In genomic region chr5:167939686-167940085, GRCh38 we compare ENCODE assay signal across 13 cellular contexts.
"Had no signal": no experiment of that assay in that cellular context is flagged by ENCODE, and none has a peak within 500 bp of the region (broad histone marks: within the 10 kb centered on the region; RNA-seq: fewer than 3 reads in every experiment).

No MANE protein-coding gene starts in this region.

- H3K36me3 Mint-ChIP-seq: activated naive CD8-positive, alpha-beta T cell treated with anti-CD3 and anti-CD28 coated beads for 36 hours had no signal

- H3K4me3 ChIP-seq: gastroesophageal sphincter, lung, skin epidermis, thyroid gland had no signal

- H3K36me3 ChIP-seq: gastroesophageal sphincter, thyroid gland had no signal

- H3K9me3 Mint-ChIP-seq: activated CD8-positive, alpha-beta T cell treated with anti-CD3 and anti-CD28 coated beads for 36 hours; activated naive CD8-positive, alpha-beta T cell treated with anti-CD3 and anti-CD28 coated beads for 36 hours; activated T-cell treated with anti-CD3 and anti-CD28 coated beads, Interleukin-2, amount 50 U/mL, for 72 hours had no signal

- ATAC-seq: activated CD4-positive, alpha-beta T cell treated with anti-CD3 and anti-CD28 coated beads for 36 hours; activated CD8-positive, alpha-beta T cell treated with anti-CD3 and anti-CD28 coated beads for 36 hours; activated T-cell treated with anti-CD3 and anti-CD28 coated beads, Interleukin-2, amount 50 U/mL, for 72 hours; gastroesophageal sphincter; left cardiac atrium had no signal

- DNase-seq: activated CD4-positive, alpha-beta T cell treated with anti-CD3 and anti-CD28 coated beads for 36 hours; activated CD8-positive, alpha-beta memory T cell treated with anti-CD3 and anti-CD28 coated beads, Interleukin-2, amount 50 U/mL, for 4 hours; activated CD8-positive, alpha-beta T cell treated with anti-CD3 and anti-CD28 coated beads for 36 hours; activated gamma-delta T cell treated with Interleukin-2 at 50 U/mL for 16 hours; activated naive CD8-positive, alpha-beta T cell treated with anti-CD3 and anti-CD28 coated beads for 36 hours; activated T-cell treated with anti-CD3 and anti-CD28 coated beads, Interleukin-2, amount 50 U/mL, for 72 hours; hippocampal formation; left cardiac atrium; T-helper 9 cell; thyroid gland had no signal

- H3K4me1 Mint-ChIP-seq: activated CD4-positive, alpha-beta T cell treated with anti-CD3 and anti-CD28 coated beads for 36 hours had no signal

- H3K4me3 Mint-ChIP-seq: activated CD4-positive, alpha-beta T cell treated with anti-CD3 and anti-CD28 coated beads for 36 hours; activated CD8-positive, alpha-beta T cell treated with anti-CD3 and anti-CD28 coated beads for 36 hours; activated naive CD8-positive, alpha-beta T cell treated with anti-CD3 and anti-CD28 coated beads for 36 hours; activated T-cell treated with anti-CD3 and anti-CD28 coated beads, Interleukin-2, amount 50 U/mL, for 72 hours had no signal

- H3K27me3 ChIP-seq: gastroesophageal sphincter, thyroid gland had no signal

- H3K27me3 Mint-ChIP-seq: activated CD8-positive, alpha-beta T cell treated with anti-CD3 and anti-CD28 coated beads for 36 hours had no signal

- H3K27ac Mint-ChIP-seq: activated CD4-positive, alpha-beta T cell treated with anti-CD3 and anti-CD28 coated beads for 36 hours; activated CD8-positive, alpha-beta T cell treated with anti-CD3 and anti-CD28 coated beads for 36 hours; activated naive CD8-positive, alpha-beta T cell treated with anti-CD3 and anti-CD28 coated beads for 36 hours; activated T-cell treated with anti-CD3 and anti-CD28 coated beads, Interleukin-2, amount 50 U/mL, for 72 hours had no signal
